8 cellular contexts compared by ENCODE assay signal in genomic region chr12:105332286-105332685, GRCh38. TPM values are rescaled to one million over a fixed set of nuclear protein-coding genes. Genes with fewer than 3 reads are reported as not detected.
DNase-seq lines count a peak whose midpoint lies in the region; ATAC-seq and TF ChIP-seq lines count a peak whose summit lies in the region.
"Not testable (repeated sequence)": the region's sequence is repeated elsewhere in the genome, so short reads cannot be mapped to it uniquely, and the experiment has no call there.

No MANE protein-coding gene starts in this region.

- peak overlapping the region in 5 of 7 donors; percentile 77 to 94 (median 89) for H3K27ac Mint-ChIP-seq in CD4-positive, alpha-beta memory T cell
- H3K27ac Mint-ChIP-seq in chondrocyte (ENCODE audit: unreplicated experiment) = peak overlapping the region; percentile 87
- H3K27ac Mint-ChIP-seq in nephron = peak overlapping the region in 1 of 3 experiments; percentile 73
- peak overlapping the region; percentile 62 for H3K27ac Mint-ChIP-seq in type B pancreatic cell

- POLR2A ChIA-PET in CD4-positive, alpha-beta memory T cell (lab: Charles Lee; ENCODE audit: partially characterized antibody) = interaction anchor here (3.4 to 5.3 kb wide), 2 partner anchors 15 to 96 kb away, joined by 9 to 35 read pairs; partner anchors contain the start of gene APPL2

- H3K4me1 ChIP-seq in CD4-positive, alpha-beta memory T cell (ENCODE audit: insufficient read depth, low read length) = peaks cover 54% of the 10 kb centered on the region

- not testable (repeated sequence) for H3K36me3 ChIP-seq in CD4-positive, alpha-beta memory T cell (ENCODE audit: insufficient read depth, low read length)

- not testable (repeated sequence) for H3K27me3 Mint-ChIP-seq in CD4-positive, alpha-beta memory T cell; activated T-cell treated with anti-CD3 and anti-CD28 coated beads, Interleukin-2, amount 50 U/mL, for 4 hours (ENCODE audit: low read depth); chondrocyte (ENCODE audit: low read depth)
- peaks cover 19% of the 10 kb centered on the region for H3K27me3 Mint-ChIP-seq in nephron (ENCODE audit: low read depth)
- peaks cover 11% of the 10 kb centered on the region for H3K27me3 Mint-ChIP-seq in type B pancreatic cell

- peaks cover 19 to 80% (median 42%) of the 10 kb centered on the region in 4 donors for H3K4me1 Mint-ChIP-seq in CD4-positive, alpha-beta memory T cell
- H3K4me1 Mint-ChIP-seq in activated T-cell treated with anti-CD3 and anti-CD28 coated beads, Interleukin-2, amount 50 U/mL, for 4 hours (ENCODE audit: low read depth) = peaks cover 63% of the 10 kb centered on the region
- H3K4me1 Mint-ChIP-seq in chondrocyte (ENCODE audit: low read depth) (peaks cover 67% of the 10 kb centered on the region), nephron (peaks cover 23% of the 10 kb centered on the region), type B pancreatic cell (ENCODE audit: unreplicated experiment) (peaks cover 34% of the 10 kb centered on the region)

- peak overlapping the region; percentile 84 to 97 (median 89) for H3K4me3 Mint-ChIP-seq in CD4-positive, alpha-beta memory T cell
- H3K4me3 Mint-ChIP-seq in activated T-cell treated with anti-CD3 and anti-CD28 coated beads, Interleukin-2, amount 50 U/mL, for 4 hours = peak overlapping the region; percentile 84
- H3K4me3 Mint-ChIP-seq in chondrocyte (ENCODE audit: unreplicated experiment) = peak overlapping the region; percentile 80
- peak overlapping the region; percentile 85 to 95 (median 91) for H3K4me3 Mint-ChIP-seq in nephron
- H3K4me3 Mint-ChIP-seq in type B pancreatic cell = peak overlapping the region; percentile 88

- DNase-seq in CD4-positive, alpha-beta memory T cell; activated T-cell treated with anti-CD3 and anti-CD28 coated beads, Interleukin-2, amount 50 U/mL, for 4 hours; chondrocyte (ENCODE audit: low spot score); type B pancreatic cell (ENCODE audit: extremely low spot score, unreplicated experiment): not testable (repeated sequence)
- DNase-seq in HK-2 (ENCODE audit: unreplicated experiment) (peak; percentile 42), RPMI7951 (ENCODE audit: low read depth) (peak; percentile 57), glomerular visceral epithelial cell (ENCODE audit: extremely low spot score) (peak; percentile 59)

- not testable (repeated sequence) for H3K9me3 Mint-ChIP-seq in CD4-positive, alpha-beta memory T cell; activated T-cell treated with anti-CD3 and anti-CD28 coated beads, Interleukin-2, amount 50 U/mL, for 4 hours; chondrocyte (ENCODE audit: low read depth); nephron; type B pancreatic cell

- intact Hi-C loops in CD4-positive, alpha-beta memory T cell (cut with micrococcal nuclease) = not testable (repeated sequence)

- H3K4me3 ChIP-seq in CD4-positive, alpha-beta memory T cell (ENCODE audit: low read length in 2 of 2) = not testable (repeated sequence)

- not testable (repeated sequence) for ATAC-seq in activated T-cell treated with anti-CD3 and anti-CD28 coated beads, Interleukin-2, amount 50 U/mL, for 4 hours

- H3K9me3 ChIP-seq in CD4-positive, alpha-beta memory T cell (ENCODE audit: control insufficient read depth in 1 of 2, low read length in 2 of 2) = not testable (repeated sequence)

- not testable (repeated sequence) for H3K36me3 Mint-ChIP-seq in CD4-positive, alpha-beta memory T cell; activated T-cell treated with anti-CD3 and anti-CD28 coated beads, Interleukin-2, amount 50 U/mL, for 4 hours (ENCODE audit: insufficient read depth); chondrocyte (ENCODE audit: low read depth); nephron (ENCODE audit: low read depth); type B pancreatic cell

- peak overlapping the region; percentile 9 for H3K27ac ChIP-seq in CD4-positive, alpha-beta memory T cell (ENCODE audit: low read depth, low read length)

- H3K27me3 ChIP-seq in CD4-positive, alpha-beta memory T cell (ENCODE audit: insufficient read depth, low read length) = not testable (repeated sequence)

- TF ChIP-seq CTCF in chondrocyte (IDR thresholded peaks at IDR 0.05); nephron (IDR thresholded peaks at IDR 0.05; ENCODE audit: unreplicated experiment in 3 of 3); type B pancreatic cell (conservative IDR thresholded peaks at IDR 0.05): not testable (repeated sequence)

- CTCF ChIA-PET in CD4-positive, alpha-beta memory T cell (lab: Charles Lee; ENCODE audit: partially characterized antibody) = interaction anchor here (0.6 to 1.7 kb wide), 6 partner anchors 11 to 52 kb away, joined by 3 to 5 read pairs (median 3); no protein-coding TSS in a partner anchor

RNA-seq across cellular contexts. Expression of gene C12orf75, which starts 1.8 kb away (rescaled TPM):
- 10 to 100 TPM; 12.1 to 14.6 TPM for total RNA-seq in CD4-positive, alpha-beta memory T cell
- polyA plus RNA-seq in CD4-positive, alpha-beta memory T cell = 100 to 1,000 TPM in 1 of 2 donors, 10 to 100 TPM in 1; 83.4 to 117 TPM
- total RNA-seq in RPMI7951 (2014; rRNA removed; shearing (Covaris generic)) = 225 and 267 TPM in 2 replicates
- 10 to 100 TPM; 10.1 to 11.0 (median 10.7) TPM for total RNA-seq in activated T-cell treated with anti-CD3 and anti-CD28 coated beads, Interleukin-2, amount 50 U/mL, for 4 hours
- total RNA-seq in chondrocyte (189 to 310 TPM (median 286 TPM) in 3 replicates), type B pancreatic cell (ENCODE audit: low replicate concordance) (43.1 and 45.6 TPM in 2 replicates)
